ENCODE assay signal across 16 cellular contexts in the genomic region with DNA sequence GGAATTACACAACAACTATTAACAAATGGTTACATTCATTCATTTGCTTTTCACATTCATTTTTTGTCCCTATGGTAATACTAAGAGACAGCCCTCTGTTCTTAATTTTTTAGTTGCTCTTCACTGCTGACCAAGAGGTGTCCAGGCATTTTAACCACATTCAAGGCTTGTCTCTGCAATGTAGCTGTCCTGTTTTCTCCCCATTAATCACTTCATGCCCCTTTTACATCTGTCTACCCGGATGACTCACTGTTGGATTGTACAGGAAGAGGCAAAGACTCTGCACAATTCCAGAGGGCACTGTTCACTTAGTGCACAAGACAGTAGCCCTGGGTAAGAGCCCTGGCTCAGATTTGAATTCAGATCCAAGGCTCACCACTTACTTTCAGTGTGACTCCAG.
A peak's percentile ranks its signal among the peaks of the same experiment; 100 is the strongest.
DNase-seq lines count a peak whose midpoint lies in the region; ATAC-seq and TF ChIP-seq lines count a peak whose summit lies in the region.
"Had no signal": no experiment of that assay in that cellular context is flagged by ENCODE, and none has a peak within 500 bp of the region (broad histone marks: within the 10 kb centered on the region; RNA-seq: fewer than 3 reads in every experiment).

No MANE protein-coding gene starts in this region.

- intact Hi-C loops in natural killer cell (cut with micrococcal nuclease) = no loop called here

- peaks cover 19% of the 10 kb centered on the region for H3K27me3 Mint-ChIP-seq in T-helper 17 cell
- peaks cover 3% of the 10 kb centered on the region for H3K27me3 Mint-ChIP-seq in activated T-cell treated with anti-CD3 and anti-CD28 coated beads, Interleukin-2, amount 50 U/mL, for 4 hours (ENCODE audit: low read depth)
- peaks cover 9 to 28% of the 10 kb centered on the region in 2 donors for H3K27me3 Mint-ChIP-seq in natural killer cell (ENCODE audit: low read depth in 2 of 2)

- H3K4me3 Mint-ChIP-seq in T-helper 17 cell (no peak overlapping the region), natural killer cell (no peak overlapping the region)
- H3K4me3 Mint-ChIP-seq in activated T-cell treated with anti-CD3 and anti-CD28 coated beads, Interleukin-2, amount 50 U/mL, for 4 hours = no peak overlapping the region
- H3K4me3 Mint-ChIP-seq: activated CD4-positive, alpha-beta T cell treated with anti-CD3 and anti-CD28 coated beads for 36 hours; activated T-cell treated with anti-CD3 and anti-CD28 coated beads, Interleukin-2, amount 50 U/mL, for 72 hours; central memory CD8-positive, alpha-beta T cell had no signal

- no peak for DNase-seq in AG09319 (ENCODE audit: extremely low read depth, low read depth)
- DNase-seq in HPDE6-E6E7 (ENCODE audit: extremely low spot score) = peak; percentile 27
- peak; percentile 7 for DNase-seq in brain pericyte (ENCODE audit: low read depth, low spot score)
- peak; percentile 56 for DNase-seq in kidney glomerular epithelial cell (lab: John Stamatoyannopoulos, UW)
- no peak for DNase-seq in T-helper 17 cell
- no peak for DNase-seq in activated T-cell treated with anti-CD3 and anti-CD28 coated beads, Interleukin-2, amount 50 U/mL, for 4 hours
- DNase-seq in mesenteric fat pad (ENCODE audit: low spot score) = no peak
- no peak for DNase-seq in natural killer cell
- DNase-seq: activated CD4-positive, alpha-beta T cell treated with anti-CD3 and anti-CD28 coated beads for 36 hours; activated T-cell treated with anti-CD3 and anti-CD28 coated beads, Interleukin-2, amount 50 U/mL, for 72 hours; COR-L47; heart left ventricle; NCI-H1092 treated with DMSO at 0.1 percent for 48 hours; NCI-H69 had no signal

- no peaks in the 10 kb centered on the region for H3K9me3 Mint-ChIP-seq in activated T-cell treated with anti-CD3 and anti-CD28 coated beads, Interleukin-2, amount 50 U/mL, for 4 hours
- H3K9me3 Mint-ChIP-seq in natural killer cell = no peaks in the 10 kb centered on the region
- H3K9me3 Mint-ChIP-seq: activated T-cell treated with anti-CD3 and anti-CD28 coated beads, Interleukin-2, amount 50 U/mL, for 72 hours had no signal

- H3K4me1 Mint-ChIP-seq in T-helper 17 cell = no peaks in the 10 kb centered on the region
- H3K4me1 Mint-ChIP-seq in activated T-cell treated with anti-CD3 and anti-CD28 coated beads, Interleukin-2, amount 50 U/mL, for 4 hours (ENCODE audit: low read depth) = no peaks in the 10 kb centered on the region
- no peaks in the 10 kb centered on the region for H3K4me1 Mint-ChIP-seq in natural killer cell
- H3K4me1 Mint-ChIP-seq: activated CD4-positive, alpha-beta T cell treated with anti-CD3 and anti-CD28 coated beads for 36 hours; central memory CD8-positive, alpha-beta T cell had no signal

- H3K27ac Mint-ChIP-seq in T-helper 17 cell (no peak overlapping the region), natural killer cell (no peak overlapping the region)
- H3K27ac Mint-ChIP-seq: activated CD4-positive, alpha-beta T cell treated with anti-CD3 and anti-CD28 coated beads for 36 hours; activated T-cell treated with anti-CD3 and anti-CD28 coated beads, Interleukin-2, amount 50 U/mL, for 72 hours had no signal

- no peaks in the 10 kb centered on the region for H3K9me3 ChIP-seq in T-helper 17 cell (ENCODE audit: control insufficient read depth, low read length, poor library complexity, severe bottlenecking)
- H3K9me3 ChIP-seq: heart left ventricle, right atrium auricular region had no signal

- peak; percentile 11 for TF ChIP-seq CTCF in AG09319 (IDR thresholded peaks at IDR 0.05; ENCODE audit: low read depth, low read length)
- no peak for TF ChIP-seq CTCF in natural killer cell (IDR thresholded peaks at IDR 0.05)

- ATAC-seq in T-helper 17 cell (no peak), natural killer cell (no peak)
- no peak for ATAC-seq in activated T-cell treated with anti-CD3 and anti-CD28 coated beads, Interleukin-2, amount 50 U/mL, for 4 hours
- ATAC-seq: activated CD4-positive, alpha-beta T cell treated with anti-CD3 and anti-CD28 coated beads for 36 hours; activated T-cell treated with anti-CD3 and anti-CD28 coated beads, Interleukin-2, amount 50 U/mL, for 72 hours had no signal

- H3K36me3 Mint-ChIP-seq in T-helper 17 cell (ENCODE audit: low read depth) = no peaks in the 10 kb centered on the region
- no peaks in the 10 kb centered on the region for H3K36me3 Mint-ChIP-seq in activated T-cell treated with anti-CD3 and anti-CD28 coated beads, Interleukin-2, amount 50 U/mL, for 4 hours (ENCODE audit: insufficient read depth)
- no peaks in the 10 kb centered on the region for H3K36me3 Mint-ChIP-seq in natural killer cell

Comparison
In these comparisons a context has a peak if more than half of its experiments do, and no peak if none do; other contexts are left out.
1. DNase-seq: peak in HPDE6-E6E7 (single experiment), brain pericyte (single experiment) and kidney glomerular epithelial cell (single experiment); none in AG09319 (single experiment), T-helper 17 cell (0 of 3), activated T-cell treated with anti-CD3 and anti-CD28 coated beads, Interleukin-2, amount 50 U/mL, for 4 hours (single experiment), mesenteric fat pad (single experiment) and natural killer cell (single experiment).